ENCODE assay signal across 8 cellular contexts in genomic region chr15:101501703-101502373, GRCh38. TPM values are rescaled to one million over a fixed set of nuclear protein-coding genes. Genes with fewer than 3 reads are reported as not detected.
DNase-seq lines count a peak whose midpoint lies in the region; ATAC-seq and TF ChIP-seq lines count a peak whose summit lies in the region.

No MANE protein-coding gene starts in this region.

- no peaks in the 10 kb centered on the region; the same call in 1 of the 2 replicates for H3K27me3 ChIP-seq in GM06990 (replicated peaks; ENCODE audit: control insufficient read depth, insufficient read depth, low read length)
- no peaks in the 10 kb centered on the region for H3K27me3 ChIP-seq in Peyer's patch

- H3K36me3 Mint-ChIP-seq in activated naive CD4-positive, alpha-beta T cell treated with anti-CD3 and anti-CD28 coated beads, Interleukin-2, amount 50 U/mL, for 72 hours = no peaks in the 10 kb centered on the region

- no peaks in the 10 kb centered on the region for H3K9me3 ChIP-seq in Peyer's patch

- peaks cover 0 to 33% (median 3%) of the 10 kb centered on the region in 4 donors for H3K4me1 ChIP-seq in Peyer's patch

- TF ChIP-seq CTCF in GM06990 (IDR thresholded peaks at IDR 0.05; ENCODE audit: insufficient read depth, low read length, poor library complexity, severe bottlenecking) = peak; percentile 77
- TF ChIP-seq CTCF in Peyer's patch (IDR thresholded peaks at IDR 0.05) = peak in 4 of 6 experiments; percentile 25 to 47 (median 40)

- no peak overlapping the region for H3K4me3 ChIP-seq in GM06990 (replicated peaks; ENCODE audit: low read depth, low read length)
- H3K4me3 ChIP-seq in Peyer's patch = no peak overlapping the region

- peak overlapping the region in 1 of 2 donors; percentile 55 for H3K27ac Mint-ChIP-seq in activated naive CD4-positive, alpha-beta T cell treated with anti-CD3 and anti-CD28 coated beads, Interleukin-2, amount 50 U/mL, for 72 hours

- peak overlapping the region in 1 of 4 donors; percentile 10 for H3K27ac ChIP-seq in Peyer's patch

- peak; percentile 40 for DNase-seq in GM06990 (ENCODE audit: extremely low read depth, insufficient read length)
- DNase-seq in HEK293T (ENCODE audit: extremely low spot score) = peak; percentile 93
- peak in 2 of 3 donors; percentile 16 to 59 for DNase-seq in Peyer's patch
- DNase-seq in activated naive CD4-positive, alpha-beta T cell treated with anti-CD3 and anti-CD28 coated beads, Interleukin-2, amount 50 U/mL, for 72 hours (ENCODE audit: low spot score in 2 of 2) = peak in 1 of 2 donors; percentile 64
- DNase-seq in iPS-NIHi7 (ENCODE audit: extremely low spot score) = peak; percentile 78
- DNase-seq in stimulated activated CD4-positive, alpha-beta T cell treated with anti-CD3 and anti-CD28 coated beads, Interleukin-4, amount 100 ng/mL, for 48 hours (ENCODE audit: low read depth in 2 of 2) = peak; percentile 45 to 48
- no peak for DNase-seq in NCI-H1092 (lab: John Stamatoyannopoulos, UW)

- H3K36me3 ChIP-seq in GM06990 (ENCODE audit: control insufficient read depth, insufficient read depth, low read length) (no peaks in the 10 kb centered on the region), Peyer's patch (no peaks in the 10 kb centered on the region)

- TF ChIP-seq POLR2A in Peyer's patch (IDR thresholded peaks at IDR 0.05) = no peak

- CTCF ChIA-PET in HEK293T (lab: Yijun Ruan, JAX) = interaction anchor here (0.6 to 2.2 kb wide), 29 partner anchors 9 to 272 kb away, joined by 3 to 14 read pairs (median 4); partner anchors contain the start of gene PCSK6

- POLR2A ChIA-PET in HEK293T (lab: Yijun Ruan, JAX) = interaction anchor here (0.9 to 1.7 kb wide), 3 partner anchors 10 to 206 kb away, joined by 3 to 5 read pairs (median 3); partner anchors contain the start of gene SNRPA1

- peak; percentile 80 to 89 for ATAC-seq in activated naive CD4-positive, alpha-beta T cell treated with anti-CD3 and anti-CD28 coated beads, Interleukin-2, amount 50 U/mL, for 72 hours
- no peak for ATAC-seq in HG03097 (IDR thresholded peaks at IDR 0.05; ENCODE audit: low FRiP score, unreplicated experiment)

- no peaks in the 10 kb centered on the region for H3K9me3 Mint-ChIP-seq in activated naive CD4-positive, alpha-beta T cell treated with anti-CD3 and anti-CD28 coated beads, Interleukin-2, amount 50 U/mL, for 72 hours

TF ChIP-seq in HEK293T, 16 proteins besides CTCF, POLR2A, EP300 and RAD21:
- peak; percentile 94 for TF ChIP-seq HDGF (IDR thresholded peaks at IDR 0.05; ENCODE audit: borderline replicate concordance)
- no peak for TF ChIP-seq SUZ12 (IDR thresholded peaks at IDR 0.05)
- peak; percentile 45; the same call in 1 of the 2 replicates for TF ChIP-seq ARNT (IDR thresholded peaks at IDR 0.05)
- TF ChIP-seq LEF1 (IDR thresholded peaks at IDR 0.05; ENCODE audit: borderline replicate concordance) = no peak

RNA-seq across cellular contexts. Expression of gene PCSK6, which starts 12.3 kb away (rescaled TPM):
- 10 to 100 TPM; 10.6 to 98.2 (median 12.8) TPM for total RNA-seq in Peyer's patch
- 1 to 10 TPM in 1 of 2 donors, under 1 TPM in 1; 0.61 to 2.1 TPM for total RNA-seq in activated naive CD4-positive, alpha-beta T cell treated with anti-CD3 and anti-CD28 coated beads, Interleukin-2, amount 50 U/mL, for 72 hours
